ENCODE assay signal across 14 cellular contexts in the genomic region with DNA sequence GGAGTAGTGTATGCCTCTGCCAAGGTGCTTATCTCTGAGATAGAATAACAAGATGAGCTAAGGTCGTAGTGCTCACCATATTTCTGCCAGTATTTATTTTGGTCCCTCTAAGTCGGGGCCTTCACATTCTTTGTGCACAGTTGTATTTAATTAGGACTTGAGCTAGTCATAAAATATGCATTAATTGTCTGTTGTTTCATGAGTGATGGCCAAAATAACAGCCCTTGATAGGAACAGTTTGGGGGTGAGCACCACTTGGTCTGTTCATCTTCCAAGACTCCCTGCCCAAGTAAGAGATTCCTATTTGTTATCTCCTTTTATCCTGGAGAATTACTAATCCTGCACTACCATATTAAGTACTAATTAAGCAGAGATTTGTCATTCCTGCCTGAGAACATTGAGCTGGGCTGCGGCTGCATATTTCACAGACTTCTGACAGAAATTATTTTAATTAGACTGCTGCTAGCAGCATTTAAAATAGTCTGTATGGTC.
"Had no signal": no experiment of that assay in that cellular context is flagged by ENCODE, and none has a peak within 500 bp of the region (broad histone marks: within the 10 kb centered on the region; RNA-seq: fewer than 3 reads in every experiment).

No MANE protein-coding gene starts in this region.

- H3K9me3 ChIP-seq: gastroesophageal sphincter, transverse colon had no signal

- H3K36me3 Mint-ChIP-seq: activated naive CD4-positive, alpha-beta T cell treated with anti-CD3 and anti-CD28 coated beads, Interleukin-2, amount 50 U/mL, for 24 hours; brain; stimulated activated effector memory CD8-positive, alpha-beta T cell treated with anti-CD3 and anti-CD28 coated beads, Interleukin-12 subunit alpha, Interleukin-12 subunit beta, amount 100 ng/mL, for 72 hours had no signal

- H3K4me1 Mint-ChIP-seq: activated naive CD4-positive, alpha-beta T cell treated with anti-CD3 and anti-CD28 coated beads, Interleukin-2, amount 50 U/mL, for 24 hours; stimulated activated effector memory CD8-positive, alpha-beta T cell treated with anti-CD3 and anti-CD28 coated beads, Interleukin-12 subunit alpha, Interleukin-12 subunit beta, amount 100 ng/mL, for 72 hours had no signal

- H3K27ac Mint-ChIP-seq: activated naive CD4-positive, alpha-beta T cell treated with anti-CD3 and anti-CD28 coated beads, Interleukin-2, amount 50 U/mL, for 24 hours; activated T-cell treated with anti-CD3 and anti-CD28 coated beads, Interleukin-2, amount 50 U/mL, for 24 hours; stimulated activated effector memory CD8-positive, alpha-beta T cell treated with anti-CD3 and anti-CD28 coated beads, Interleukin-12 subunit alpha, Interleukin-12 subunit beta, amount 100 ng/mL, for 72 hours; T-helper 2 cell treated with Interferon-gamma antibody and Interleukin-4, amounts not matched to agents 5 μg/mL and 100 μg/mL, for 36 hours had no signal

- H3K27me3 Mint-ChIP-seq: brain had no signal

- H3K4me2 ChIP-seq: smooth muscle cell had no signal

- H3K4me3 Mint-ChIP-seq: activated naive CD4-positive, alpha-beta T cell treated with anti-CD3 and anti-CD28 coated beads, Interleukin-2, amount 50 U/mL, for 24 hours; activated T-cell treated with anti-CD3 and anti-CD28 coated beads, Interleukin-2, amount 50 U/mL, for 24 hours; brain; stimulated activated effector memory CD8-positive, alpha-beta T cell treated with anti-CD3 and anti-CD28 coated beads, Interleukin-12 subunit alpha, Interleukin-12 subunit beta, amount 100 ng/mL, for 72 hours; T-helper 2 cell treated with Interferon-gamma antibody and Interleukin-4, amounts not matched to agents 5 μg/mL and 100 μg/mL, for 36 hours had no signal

- H3K4me3 ChIP-seq: gastroesophageal sphincter, smooth muscle cell, transverse colon had no signal

- H3K36me3 ChIP-seq: gastroesophageal sphincter, transverse colon had no signal

- ATAC-seq: activated CD4-positive, CD25-positive, alpha-beta regulatory T cell treated with anti-CD3 and anti-CD28 coated beads, Interleukin-2, amount 50 U/mL, for 24 hours; gastroesophageal sphincter; stimulated activated effector memory CD8-positive, alpha-beta T cell treated with anti-CD3 and anti-CD28 coated beads, Interleukin-12 subunit alpha, Interleukin-12 subunit beta, amount 100 ng/mL, for 72 hours had no signal

- H3K27me3 ChIP-seq: transverse colon had no signal

- H3K27ac ChIP-seq: epithelial cell of prostate, gastroesophageal sphincter, transverse colon had no signal

- H3K9me3 Mint-ChIP-seq: activated naive CD4-positive, alpha-beta T cell treated with anti-CD3 and anti-CD28 coated beads, Interleukin-2, amount 50 U/mL, for 24 hours; activated T-cell treated with anti-CD3 and anti-CD28 coated beads, Interleukin-2, amount 50 U/mL, for 24 hours; stimulated activated effector memory CD8-positive, alpha-beta T cell treated with anti-CD3 and anti-CD28 coated beads, Interleukin-12 subunit alpha, Interleukin-12 subunit beta, amount 100 ng/mL, for 72 hours; T-helper 2 cell treated with Interferon-gamma antibody and Interleukin-4, amounts not matched to agents 5 μg/mL and 100 μg/mL, for 36 hours had no signal

- H3K4me1 ChIP-seq: transverse colon had no signal

- DNase-seq: activated effector memory CD4-positive, alpha-beta T cell treated with Interleukin-2 at 50 U/mL for 16 hours; activated T-cell treated with anti-CD3 and anti-CD28 coated beads, Interleukin-2, amount 50 U/mL, for 24 hours; effector memory CD4-positive, alpha-beta T cell; kidney; right cardiac atrium; transverse colon had no signal

- FAIRE-seq: kidney had no signal
